Comparison of ENCODE assay signal across 16 cellular contexts in the genomic region with DNA sequence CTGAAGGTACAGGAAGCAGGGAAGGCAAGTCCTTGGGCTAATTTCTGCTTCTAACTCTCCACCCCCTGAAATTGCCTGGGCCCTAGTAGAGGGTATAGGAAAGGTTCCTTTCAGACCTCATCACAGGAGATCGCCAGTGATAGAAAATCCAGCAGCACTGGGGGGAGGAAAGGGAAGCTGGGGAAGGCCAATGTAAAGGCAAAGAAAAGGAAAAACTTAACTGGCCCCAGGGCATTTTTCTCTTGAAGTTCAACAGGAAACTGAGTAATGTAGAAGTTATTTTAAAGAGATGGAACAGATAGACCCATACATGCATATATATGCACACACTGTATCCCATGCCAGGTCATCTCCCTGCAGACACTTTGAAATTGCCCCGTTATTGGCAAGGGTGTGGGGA.
A peak's percentile ranks its signal among the peaks of the same experiment; 100 is the strongest.
DNase-seq lines count a peak whose midpoint lies in the region; ATAC-seq lines count a peak whose summit lies in the region.
"Had no signal": no experiment of that assay in that cellular context is flagged by ENCODE, and none has a peak within 500 bp of the region (broad histone marks: within the 10 kb centered on the region; RNA-seq: fewer than 3 reads in every experiment).

No MANE protein-coding gene starts in this region.

- H3K36me3 ChIP-seq in SK-N-MC (ENCODE audit: insufficient read depth, low read length): no peaks in the 10 kb centered on the region
- H3K36me3 ChIP-seq: pancreas had no signal

- H3K27ac ChIP-seq in SK-N-MC (peak overlapping the region; percentile 61), epithelial cell of prostate (peak overlapping the region; percentile 84)
- H3K27ac ChIP-seq: pancreas, VCaP had no signal

- ATAC-seq in HG02981 (IDR thresholded peaks at IDR 0.05; ENCODE audit: unreplicated experiment) (no peak), HG02571 (IDR thresholded peaks at IDR 0.05; ENCODE audit: unreplicated experiment) (no peak)
- ATAC-seq: activated naive CD4-positive, alpha-beta T cell treated with anti-CD3 and anti-CD28 coated beads, Interleukin-2, amount 50 U/mL, for 72 hours; CD8-positive, alpha-beta T cell; HepG2 had no signal

- DNase-seq in HS-5 (ENCODE audit: low read depth) (peak; percentile 77), SK-N-MC (ENCODE audit: low read depth, low spot score) (peak; percentile 86), epithelial cell of prostate (ENCODE audit: low read depth, low spot score) (no peak), renal cortical epithelial cell (ENCODE audit: low read depth) (peak; percentile 33), NCI-H2196 (lab: John Stamatoyannopoulos, UW; ENCODE audit: unreplicated experiment) (no peak), D341Med (ENCODE audit: low spot score) (no peak)
- DNase-seq: CD8-positive, alpha-beta T cell; NCI-H1417 treated with DMSO at 0.1 percent for 48 hours; NCI-H524; pancreas; Right ventricle myocardium superior had no signal

- H3K9ac ChIP-seq in SK-N-MC (ENCODE audit: insufficient read length): no peak overlapping the region

- H3K4me3 ChIP-seq in SK-N-MC: peak overlapping the region; percentile 37
- H3K4me3 ChIP-seq: pancreas had no signal

- H3K9me3 ChIP-seq in SK-N-MC (ENCODE audit: low read depth, low read length): no peaks in the 10 kb centered on the region
- H3K9me3 ChIP-seq: pancreas had no signal

Comparison
In these comparisons a context has a peak if more than half of its experiments do, and no peak if none do; other contexts are left out.
1. DNase-seq: peak in HS-5 (single experiment), SK-N-MC (single experiment) and renal cortical epithelial cell (single experiment); none in epithelial cell of prostate (single experiment), NCI-H2196 (single experiment) and D341Med (single experiment).